8 cellular contexts compared by ENCODE assay signal in the genomic region with DNA sequence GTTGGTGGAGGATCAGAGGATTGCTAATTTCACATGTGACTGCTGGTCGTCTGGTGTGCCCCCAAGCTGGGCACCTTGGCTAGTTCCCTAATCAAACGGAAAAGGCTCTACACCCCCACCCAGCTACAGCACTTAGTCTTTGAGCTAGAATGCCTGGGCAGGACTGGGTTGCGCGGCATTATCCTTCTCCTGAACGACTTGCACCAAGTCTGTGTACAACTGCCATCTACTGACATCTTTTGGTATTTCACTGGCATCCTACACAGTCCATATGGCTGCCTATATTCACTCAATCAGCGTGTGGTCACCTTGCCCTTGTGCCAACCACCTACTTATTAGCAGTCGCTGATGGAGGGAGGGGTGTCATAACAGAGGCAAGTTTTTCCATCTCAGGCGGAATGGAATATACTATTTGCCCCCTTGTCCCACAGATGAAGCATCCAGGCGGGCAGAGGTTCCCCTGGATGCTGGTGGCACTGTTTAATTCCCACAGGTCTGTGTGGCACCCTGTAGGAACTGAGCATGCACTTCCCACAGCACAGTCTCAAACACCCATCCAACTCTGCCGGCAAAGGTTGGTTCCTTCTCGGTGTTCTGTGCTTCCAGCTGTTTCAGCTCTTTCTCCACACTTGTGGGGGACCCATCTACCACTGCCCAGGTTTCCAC.
DNase-seq lines count a peak whose midpoint lies in the region; ATAC-seq lines count a peak whose summit lies in the region.

No MANE protein-coding gene starts in this region.

- peak; percentile 94 for ATAC-seq in HG03135 (IDR thresholded peaks at IDR 0.05; ENCODE audit: unreplicated experiment)
- ATAC-seq in activated T-cell treated with anti-CD3 and anti-CD28 coated beads, Interleukin-2, amount 50 U/mL, for 72 hours (replicated peaks in 1 of 2) = peak; percentile 85 to 89
- ATAC-seq in sciatic nerve = peak; percentile 52

- H3K9me3 Mint-ChIP-seq in activated T-cell treated with anti-CD3 and anti-CD28 coated beads, Interleukin-2, amount 50 U/mL, for 72 hours = peaks cover 0 to 3% of the 10 kb centered on the region in 2 donors

- H3K4me1 Mint-ChIP-seq in activated T-cell treated with anti-CD3 and anti-CD28 coated beads, Interleukin-2, amount 50 U/mL, for 72 hours (ENCODE audit: low read depth) = no peaks in the 10 kb centered on the region

- H3K27me3 Mint-ChIP-seq in activated T-cell treated with anti-CD3 and anti-CD28 coated beads, Interleukin-2, amount 50 U/mL, for 72 hours (ENCODE audit: low read depth) = no peaks in the 10 kb centered on the region

- intact Hi-C loops in sciatic nerve (cut with DNase I) = no loop called here

- no peak overlapping the region for H3K27ac Mint-ChIP-seq in activated T-cell treated with anti-CD3 and anti-CD28 coated beads, Interleukin-2, amount 50 U/mL, for 72 hours

- peak; percentile 57 for DNase-seq in EH (ENCODE audit: low read depth)
- peak; percentile 12 for DNase-seq in GM19240 (ENCODE audit: insufficient read length, low spot score)
- peak; percentile 38 for DNase-seq in NCI-H774 (lab: John Stamatoyannopoulos, UW)
- DNase-seq in activated T-cell treated with anti-CD3 and anti-CD28 coated beads, Interleukin-2, amount 50 U/mL, for 72 hours = peak; percentile 33
- peak; percentile 39 for DNase-seq in glomerular visceral epithelial cell (ENCODE audit: extremely low spot score)
- no peak for DNase-seq in sciatic nerve (ENCODE audit: low spot score)
- no peak for DNase-seq in DMS79 (lab: John Stamatoyannopoulos, UW)

- no peaks in the 10 kb centered on the region for H3K36me3 Mint-ChIP-seq in activated T-cell treated with anti-CD3 and anti-CD28 coated beads, Interleukin-2, amount 50 U/mL, for 72 hours (ENCODE audit: insufficient read depth in 2 of 2)

- H3K4me3 Mint-ChIP-seq in activated T-cell treated with anti-CD3 and anti-CD28 coated beads, Interleukin-2, amount 50 U/mL, for 72 hours = no peak overlapping the region

Comparison
In these comparisons a context has a peak if more than half of its experiments do, and no peak if none do; other contexts are left out.
1. DNase-seq: peak in EH (single experiment), GM19240 (single experiment), NCI-H774 (single experiment), activated T-cell treated with anti-CD3 and anti-CD28 coated beads, Interleukin-2, amount 50 U/mL, for 72 hours (2 of 2) and glomerular visceral epithelial cell (single experiment); none in sciatic nerve (single experiment) and DMS79 (single experiment).
2. Peak in every context shown above with its lines, with median percentiles within 50 percentile points of each other: ATAC-seq.